ENCODE assay signal across 7 cellular contexts in the genomic region with DNA sequence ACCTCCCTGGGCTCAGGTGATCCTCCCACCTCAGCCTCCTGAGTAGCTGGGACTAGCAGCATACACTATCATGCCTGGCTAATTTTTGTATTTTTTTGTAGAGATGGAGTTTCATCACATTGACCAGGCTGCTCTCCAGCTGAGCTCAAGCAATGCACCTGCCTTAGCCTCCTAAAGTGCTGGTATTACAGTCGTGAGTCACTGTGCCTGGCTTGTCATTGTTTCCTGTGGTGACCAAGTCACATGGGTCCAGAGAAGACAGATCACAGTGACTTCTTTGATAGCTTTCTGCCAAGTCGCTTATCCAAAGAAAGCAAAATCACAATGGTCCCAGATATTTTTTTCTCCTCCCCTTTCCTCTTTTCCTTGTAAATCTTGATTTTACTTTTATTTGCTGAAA.
DNase-seq lines count a peak whose midpoint lies in the region; ATAC-seq and TF ChIP-seq lines count a peak whose summit lies in the region.
"Not testable (repeated sequence)": the region's sequence is repeated elsewhere in the genome, so short reads cannot be mapped to it uniquely, and the experiment has no call there.

No MANE protein-coding gene starts in this region.

- not testable (repeated sequence) for H3K27ac ChIP-seq in DND-41 (ENCODE audit: low read length); upper lobe of right lung

- H3K9ac ChIP-seq in DND-41 (ENCODE audit: low read depth, low read length): not testable (repeated sequence)

- not testable (repeated sequence) for H3K4me2 ChIP-seq in DND-41 (ENCODE audit: insufficient read depth, low read length)

- H3K27me3 Mint-ChIP-seq in T-cell; activated CD8-positive, alpha-beta T cell treated with anti-CD3 and anti-CD28 coated beads, Interleukin-2, amount 10 ng/mL, durations not matched to agents 7 days and 5 days (ENCODE audit: low read depth); effector memory CD8-positive, alpha-beta T cell: not testable (repeated sequence)
- H3K27me3 Mint-ChIP-seq in natural killer cell (ENCODE audit: low read depth in 2 of 2): peaks cover 3 to 18% of the 10 kb centered on the region in 2 donors

- not testable (repeated sequence) for TF ChIP-seq CTCF in DND-41 (IDR thresholded peaks at IDR 0.05; ENCODE audit: borderline replicate concordance, extremely low read depth, low read length, poor library complexity, severe bottlenecking); natural killer cell (IDR thresholded peaks at IDR 0.05); upper lobe of right lung (IDR thresholded peaks at IDR 0.05)

- not testable (repeated sequence) for H3K36me3 Mint-ChIP-seq in T-cell; activated CD8-positive, alpha-beta T cell treated with anti-CD3 and anti-CD28 coated beads, Interleukin-2, amount 10 ng/mL, durations not matched to agents 7 days and 5 days (ENCODE audit: low read depth); activated naive CD4-positive, alpha-beta T cell treated with anti-CD3 and anti-CD28 coated beads, Interleukin-2, amount 50 U/mL, for 72 hours; effector memory CD8-positive, alpha-beta T cell (ENCODE audit: insufficient read depth); natural killer cell

- not testable (repeated sequence) for H3K79me2 ChIP-seq in DND-41 (ENCODE audit: insufficient read depth, low read length)

- POLR2A ChIA-PET in T-cell (lab: Charles Lee); activated CD8-positive, alpha-beta T cell treated with anti-CD3 and anti-CD28 coated beads, Interleukin-2, amount 10 ng/mL, durations not matched to agents 7 days and 5 days (lab: Charles Lee): not testable (repeated sequence)

- H3K27ac Mint-ChIP-seq in T-cell; activated CD8-positive, alpha-beta T cell treated with anti-CD3 and anti-CD28 coated beads, Interleukin-2, amount 10 ng/mL, durations not matched to agents 7 days and 5 days; activated naive CD4-positive, alpha-beta T cell treated with anti-CD3 and anti-CD28 coated beads, Interleukin-2, amount 50 U/mL, for 72 hours; effector memory CD8-positive, alpha-beta T cell; natural killer cell: not testable (repeated sequence)

- CTCF ChIA-PET in T-cell (lab: Charles Lee); activated CD8-positive, alpha-beta T cell treated with anti-CD3 and anti-CD28 coated beads, Interleukin-2, amount 10 ng/mL, durations not matched to agents 7 days and 5 days (lab: Charles Lee): not testable (repeated sequence)

- not testable (repeated sequence) for H3K27me3 ChIP-seq in DND-41 (ENCODE audit: insufficient read depth, low read length, poor library complexity); upper lobe of right lung

- ATAC-seq in DND-41 (ENCODE audit: insufficient read depth, low read depth) (peak; percentile 96), T-cell (replicated peaks in 1 of 4) (peak; percentile 52 to 95 (median 89)), natural killer cell (peak; percentile 56 to 90 (median 59)), upper lobe of right lung (peak; percentile 33)
- peak; percentile 93 for ATAC-seq in activated CD8-positive, alpha-beta T cell treated with anti-CD3 and anti-CD28 coated beads, Interleukin-2, amount 10 ng/mL, durations not matched to agents 7 days and 5 days
- ATAC-seq in activated naive CD4-positive, alpha-beta T cell treated with anti-CD3 and anti-CD28 coated beads, Interleukin-2, amount 50 U/mL, for 72 hours: peak; percentile 100
- ATAC-seq in effector memory CD8-positive, alpha-beta T cell (replicated peaks): peak; percentile 75

- H3K36me3 ChIP-seq in DND-41 (ENCODE audit: insufficient read depth, low read length); upper lobe of right lung: not testable (repeated sequence)

- not testable (repeated sequence) for H3K4me3 Mint-ChIP-seq in T-cell; activated CD8-positive, alpha-beta T cell treated with anti-CD3 and anti-CD28 coated beads, Interleukin-2, amount 10 ng/mL, durations not matched to agents 7 days and 5 days; effector memory CD8-positive, alpha-beta T cell; natural killer cell

- H3K4me1 Mint-ChIP-seq in T-cell; activated CD8-positive, alpha-beta T cell treated with anti-CD3 and anti-CD28 coated beads, Interleukin-2, amount 10 ng/mL, durations not matched to agents 7 days and 5 days (ENCODE audit: low read depth); effector memory CD8-positive, alpha-beta T cell (ENCODE audit: low read depth in 2 of 2); natural killer cell: not testable (repeated sequence)

- H3K9me3 ChIP-seq in DND-41 (ENCODE audit: insufficient read depth, low read length, severe bottlenecking); upper lobe of right lung: not testable (repeated sequence)

- not testable (repeated sequence) for H4K20me1 ChIP-seq in DND-41 (ENCODE audit: insufficient read depth, low read length)

- intact Hi-C loops in natural killer cell (cut with micrococcal nuclease); upper lobe of right lung (cut with DNase I): not testable (repeated sequence)

- DNase-seq in DND-41; T-cell; activated CD8-positive, alpha-beta T cell treated with anti-CD3 and anti-CD28 coated beads, Interleukin-2, amount 10 ng/mL, durations not matched to agents 7 days and 5 days; activated naive CD4-positive, alpha-beta T cell treated with anti-CD3 and anti-CD28 coated beads, Interleukin-2, amount 50 U/mL, for 72 hours (ENCODE audit: low spot score in 2 of 2); effector memory CD8-positive, alpha-beta T cell; natural killer cell; upper lobe of right lung: not testable (repeated sequence)

- H3K4me3 ChIP-seq in DND-41 (ENCODE audit: low read depth in 1 of 2, low read length in 2 of 2); upper lobe of right lung: not testable (repeated sequence)

- not testable (repeated sequence) for H2AFZ ChIP-seq in DND-41 (ENCODE audit: low read depth, low read length)

- not testable (repeated sequence) for H3K4me1 ChIP-seq in DND-41 (ENCODE audit: insufficient read depth, low read length); upper lobe of right lung

- H3K9me3 Mint-ChIP-seq in T-cell; activated CD8-positive, alpha-beta T cell treated with anti-CD3 and anti-CD28 coated beads, Interleukin-2, amount 10 ng/mL, durations not matched to agents 7 days and 5 days (ENCODE audit: insufficient read depth); activated naive CD4-positive, alpha-beta T cell treated with anti-CD3 and anti-CD28 coated beads, Interleukin-2, amount 50 U/mL, for 72 hours; effector memory CD8-positive, alpha-beta T cell; natural killer cell: not testable (repeated sequence)

Comparison
In these comparisons a context has a peak if more than half of its experiments do, and no peak if none do; other contexts are left out.
1. ATAC-seq: peak in every context shown above with its lines; median percentile 100 in activated naive CD4-positive, alpha-beta T cell treated with anti-CD3 and anti-CD28 coated beads, Interleukin-2, amount 50 U/mL, for 72 hours; 96 in DND-41; 93 in activated CD8-positive, alpha-beta T cell treated with anti-CD3 and anti-CD28 coated beads, Interleukin-2, amount 10 ng/mL, durations not matched to agents 7 days and 5 days; 89 in T-cell; 75 in effector memory CD8-positive, alpha-beta T cell; 59 in natural killer cell; 33 in upper lobe of right lung.